Comparison of ENCODE assay signal across 8 cellular contexts in the genomic region with DNA sequence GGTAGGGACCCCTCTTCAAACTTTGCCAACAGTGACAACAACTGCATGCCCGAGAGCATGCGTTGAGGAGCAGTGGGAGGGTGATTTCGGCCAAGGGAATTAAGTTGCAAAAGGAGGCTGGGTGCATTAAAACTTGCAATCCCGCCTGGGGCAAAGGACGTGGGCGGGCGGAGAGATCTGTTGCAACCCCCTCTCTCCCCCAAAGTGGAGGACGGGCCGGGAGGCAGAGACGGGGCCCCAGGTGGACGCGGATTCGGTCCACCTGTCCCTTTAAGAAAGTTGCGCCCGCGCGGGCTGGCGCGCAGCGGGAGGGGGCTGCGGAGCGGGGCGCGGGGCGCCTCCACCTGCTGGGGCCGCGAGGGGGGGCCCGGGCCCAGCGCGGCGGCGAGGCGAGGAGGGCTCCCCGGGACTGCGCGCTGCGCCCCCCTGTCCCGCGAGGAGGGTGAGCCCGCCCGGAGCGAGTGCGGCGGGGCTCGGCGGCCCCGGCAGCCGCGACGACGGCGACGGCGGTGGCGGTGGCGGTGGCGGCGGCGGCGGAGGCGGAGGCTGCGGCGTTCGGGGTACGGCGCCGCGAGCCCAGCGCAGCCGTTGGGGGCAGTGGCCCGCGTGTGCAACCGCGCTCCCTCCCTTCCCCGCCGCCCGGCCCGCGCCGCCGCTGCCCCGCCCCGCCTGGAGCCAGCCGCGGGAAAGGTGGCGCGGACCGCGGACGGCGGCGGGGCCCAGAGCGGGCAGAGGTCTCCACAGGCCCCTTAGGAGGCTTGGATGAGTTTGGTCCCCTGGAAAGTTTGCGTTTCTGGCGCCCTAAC.
DNase-seq lines count a peak whose midpoint lies in the region; ATAC-seq and TF ChIP-seq lines count a peak whose summit lies in the region.

No MANE protein-coding gene starts in this region.

- no peak overlapping the region for H3K27ac Mint-ChIP-seq in activated naive CD4-positive, alpha-beta T cell treated with anti-CD3 and anti-CD28 coated beads, Interleukin-2, amount 50 U/mL, for 24 hours

- no peaks in the 10 kb centered on the region for H3K36me3 Mint-ChIP-seq in activated naive CD4-positive, alpha-beta T cell treated with anti-CD3 and anti-CD28 coated beads, Interleukin-2, amount 50 U/mL, for 24 hours

- H3K4me1 ChIP-seq in iPS-15b (ENCODE audit: control insufficient read depth, insufficient read depth, low read length), result no peaks in the 10 kb centered on the region

- H3K36me3 ChIP-seq in WERI-Rb-1, result no peaks in the 10 kb centered on the region
- no peaks in the 10 kb centered on the region for H3K36me3 ChIP-seq in iPS-15b (ENCODE audit: control insufficient read depth, insufficient read depth, low read length)

- peaks cover 42% of the 10 kb centered on the region for H3K27me3 Mint-ChIP-seq in activated naive CD4-positive, alpha-beta T cell treated with anti-CD3 and anti-CD28 coated beads, Interleukin-2, amount 50 U/mL, for 24 hours

- TF ChIP-seq CTCF in WERI-Rb-1 (IDR thresholded peaks at IDR 0.05; ENCODE audit: low read depth, low read length), result no peak

- no peaks in the 10 kb centered on the region for H3K27me3 ChIP-seq in WERI-Rb-1 (ENCODE audit: insufficient read depth, low read depth, severe bottlenecking)
- H3K27me3 ChIP-seq in iPS-15b (ENCODE audit: control insufficient read depth, insufficient read depth, low read length), result peaks cover 54% of the 10 kb centered on the region

- peak overlapping the region; percentile 71 for H3K4me3 ChIP-seq in WERI-Rb-1 (ENCODE audit: low read depth, low read length)
- H3K4me3 ChIP-seq in iPS-15b (ENCODE audit: low read depth, low read length), result peak overlapping the region; percentile 70

- H3K9me3 ChIP-seq in WERI-Rb-1 (ENCODE audit: severe bottlenecking) (no peaks in the 10 kb centered on the region), iPS-15b (ENCODE audit: control insufficient read depth, insufficient read depth, low read length) (no peaks in the 10 kb centered on the region)

- H3K4me3 Mint-ChIP-seq in activated naive CD4-positive, alpha-beta T cell treated with anti-CD3 and anti-CD28 coated beads, Interleukin-2, amount 50 U/mL, for 24 hours, result peak overlapping the region; percentile 86

- peaks cover 12% of the 10 kb centered on the region for H3K4me1 Mint-ChIP-seq in activated naive CD4-positive, alpha-beta T cell treated with anti-CD3 and anti-CD28 coated beads, Interleukin-2, amount 50 U/mL, for 24 hours

- peak overlapping the region; percentile 68 for H3K27ac ChIP-seq in WERI-Rb-1

- no peak for DNase-seq in activated naive CD4-positive, alpha-beta T cell (lab: John Stamatoyannopoulos, UW)
- DNase-seq in WERI-Rb-1 (peak; percentile 44), cortex of kidney (lab: John Stamatoyannopoulos, UW) (no peak)
- DNase-seq in stimulated activated CD8-positive, alpha-beta memory T cell treated with anti-CD3 and anti-CD28 coated beads, Interleukin-4, amount 100 ng/mL, for 48 hours, result peak; percentile 29

- no peaks in the 10 kb centered on the region for H3K9me3 Mint-ChIP-seq in activated naive CD4-positive, alpha-beta T cell treated with anti-CD3 and anti-CD28 coated beads, Interleukin-2, amount 50 U/mL, for 24 hours

- H3K9ac ChIP-seq in iPS-15b (ENCODE audit: low read depth, low read length), result no peak overlapping the region

- no peak for ATAC-seq in HG03097 (IDR thresholded peaks at IDR 0.05; ENCODE audit: low FRiP score, unreplicated experiment)
- ATAC-seq in GM19395 (IDR thresholded peaks at IDR 0.05; ENCODE audit: unreplicated experiment), result no peak

Comparison
In these comparisons a context has a peak if more than half of its experiments do, and no peak if none do; other contexts are left out.
1. DNase-seq: peak in WERI-Rb-1 (single experiment) and stimulated activated CD8-positive, alpha-beta memory T cell treated with anti-CD3 and anti-CD28 coated beads, Interleukin-4, amount 100 ng/mL, for 48 hours (single experiment); none in activated naive CD4-positive, alpha-beta T cell (0 of 4) and cortex of kidney (single experiment).